Comparison of ENCODE assay signal across 8 cellular contexts in genomic region chr2:196239622-196240587, GRCh38.
DNase-seq lines count a peak whose midpoint lies in the region; ATAC-seq, FAIRE-seq and TF ChIP-seq lines count a peak whose summit lies in the region.

No MANE protein-coding gene starts in this region.

- intact Hi-C loops in prostate gland (cut with DNase I), result no loop called here

- no peak for TF ChIP-seq POLR2A in prostate gland (IDR thresholded peaks at IDR 0.05)

- 79% methylated on average over 10 of the region's 10 CpGs for WGBS in prostate gland

- no peaks in the 10 kb centered on the region for H3K27me3 ChIP-seq in cardiac muscle cell
- no peaks in the 10 kb centered on the region for H3K27me3 ChIP-seq in prostate gland (replicated peaks; ENCODE audit: insufficient read depth)

- peak; percentile 26 for TF ChIP-seq CTCF in cardiac muscle cell (IDR thresholded peaks at IDR 0.05; ENCODE audit: low read depth, low read length)
- TF ChIP-seq CTCF in prostate gland (IDR thresholded peaks at IDR 0.05), result no peak

- peak; percentile 43 for FAIRE-seq in RCC 7860 (lab: Jason Lieb, UNC)

- H3K9me3 ChIP-seq in cardiac muscle cell (ENCODE audit: low read depth), result no peaks in the 10 kb centered on the region
- no peaks in the 10 kb centered on the region for H3K9me3 ChIP-seq in prostate gland

- peak; percentile 78 for DNase-seq in RCC 7860 (ENCODE audit: low spot score)
- DNase-seq in activated T-helper 1 cell treated with anti-CD3 and anti-CD28 coated beads, Interleukin-2, amount 50 U/mL, for 16 hours (ENCODE audit: low read depth in 1 of 2, low spot score in 1 of 2), result peak; percentile 60 to 61
- DNase-seq in cardiac muscle cell (ENCODE audit: low read depth in 1 of 2, low spot score in 1 of 2), result peak in 1 of 2 donors; percentile 79
- peak; percentile 84 for DNase-seq in stimulated activated CD4-positive, alpha-beta T cell treated with anti-CD3 and anti-CD28 coated beads, Interleukin-15, amount 100 ng/mL, for 24 hours
- no peak for DNase-seq in hepatic stellate cell (ENCODE audit: low spot score)
- no peak for DNase-seq in prostate gland (ENCODE audit: low spot score)

- H3K4me3 ChIP-seq in cardiac muscle cell, result no peak overlapping the region
- no peak overlapping the region for H3K4me3 ChIP-seq in prostate gland

- ATAC-seq in GM18870 (IDR thresholded peaks at IDR 0.05; ENCODE audit: unreplicated experiment) (peak; percentile 63), HG03039 (IDR thresholded peaks at IDR 0.05; ENCODE audit: unreplicated experiment) (peak; percentile 80)

- H3K4me1 ChIP-seq in cardiac muscle cell (ENCODE audit: low read depth) (no peaks in the 10 kb centered on the region), prostate gland (replicated peaks) (no peaks in the 10 kb centered on the region)

- H3K27ac ChIP-seq in cardiac muscle cell (no peak overlapping the region), prostate gland (no peak overlapping the region)

- no peaks in the 10 kb centered on the region for H3K36me3 ChIP-seq in cardiac muscle cell
- no peaks in the 10 kb centered on the region for H3K36me3 ChIP-seq in prostate gland

Comparison
In these comparisons a context has a peak if more than half of its experiments do, and no peak if none do; other contexts are left out.
1. DNase-seq: peak in RCC 7860 (single experiment), activated T-helper 1 cell treated with anti-CD3 and anti-CD28 coated beads, Interleukin-2, amount 50 U/mL, for 16 hours (2 of 2) and stimulated activated CD4-positive, alpha-beta T cell treated with anti-CD3 and anti-CD28 coated beads, Interleukin-15, amount 100 ng/mL, for 24 hours (single experiment); none in hepatic stellate cell (single experiment) and prostate gland (single experiment).